In genomic region chr1:213956295-213956770, GRCh38 we compare ENCODE assay signal across 26 cellular contexts. TPM values are rescaled to one million over a fixed set of nuclear protein-coding genes. Genes with fewer than 3 reads are reported as not detected.
"Had no signal": no experiment of that assay in that cellular context is flagged by ENCODE, and none has a peak within 500 bp of the region (broad histone marks: within the 10 kb centered on the region; RNA-seq: fewer than 3 reads in every experiment).

No MANE protein-coding gene starts in this region.

- H3K27ac ChIP-seq: heart right ventricle, left lung, neural progenitor cell, neutrophil, prostate gland, sigmoid colon, spleen, tibial nerve, uterus had no signal

- H3K9me3 ChIP-seq: heart right ventricle, left lung, neutrophil, prostate gland, sigmoid colon, spleen, tibial nerve, uterus had no signal

- H3K27me3 ChIP-seq: left lung, neural progenitor cell, neutrophil, sigmoid colon, spleen, tibial nerve, uterus had no signal

- H3K36me3 ChIP-seq: heart right ventricle, left lung, neural progenitor cell, neutrophil, prostate gland, sigmoid colon, spleen, tibial nerve, uterus had no signal

- ATAC-seq: heart right ventricle; left cardiac atrium; left lung; natural killer cell; right cardiac atrium; stimulated activated effector memory CD8-positive, alpha-beta T cell treated with anti-CD3 and anti-CD28 coated beads, Interleukin-12 subunit alpha, Interleukin-12 subunit beta, amount 100 ng/mL, for 72 hours; stimulated activated naive CD8-positive, alpha-beta T cell treated with anti-CD3 and anti-CD28 coated beads, Interleukin-15, amount 100 ng/mL, for 72 hours had no signal

- H3K4me3 ChIP-seq: heart right ventricle, left lung, lung, neural progenitor cell, prostate gland, sigmoid colon, spleen, tibial nerve, uterus had no signal

- DNase-seq: heart right ventricle; hippocampal formation; kidney glomerular epithelial cell; left cardiac atrium; left lung; mesendoderm; naive B cell; natural killer cell; nephron progenitor cell; occipital lobe; retina; right cardiac atrium; sigmoid colon; small intestine; spleen; stimulated activated CD4-positive, alpha-beta T cell treated with anti-CD3 and anti-CD28 coated beads, Interleukin-4, amount 100 ng/mL, for 24 hours; stimulated activated naive CD4-positive, alpha-beta T cell; stimulated activated naive CD8-positive, alpha-beta T cell treated with anti-CD3 and anti-CD28 coated beads, Interleukin-15, amount 100 ng/mL, for 72 hours; substantia nigra; uterus had no signal

- H3K4me1 ChIP-seq: heart right ventricle, left lung, neural progenitor cell, prostate gland, sigmoid colon, spleen, tibial nerve, uterus had no signal

RNA-seq across cellular contexts. Expression of gene PROX1, which starts 31.4 kb away (rescaled TPM):
- total RNA-seq: natural killer cell had no signal
